20 cellular contexts compared by ENCODE assay signal in the genomic region with DNA sequence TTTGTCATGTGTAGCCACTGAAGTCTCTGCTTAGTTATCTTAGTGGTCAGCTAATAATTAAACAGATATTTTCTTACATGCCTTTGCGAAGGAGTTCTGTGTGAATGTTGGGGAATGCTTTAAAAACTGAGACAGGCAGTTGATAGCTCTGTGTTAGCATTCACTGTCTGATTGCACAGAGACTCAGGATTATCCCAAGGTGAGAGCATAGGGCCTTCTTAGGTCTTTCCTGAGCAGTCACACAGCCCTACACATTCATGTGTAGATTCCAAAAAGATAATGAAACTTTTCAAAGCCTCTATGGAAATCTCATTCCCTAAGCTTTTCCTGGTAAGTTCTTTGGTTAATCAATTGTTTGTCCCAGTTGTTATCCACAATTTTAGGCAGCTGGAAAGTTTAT.
DNase-seq lines count a peak whose midpoint lies in the region; ATAC-seq and TF ChIP-seq lines count a peak whose summit lies in the region.
"Had no signal": no experiment of that assay in that cellular context is flagged by ENCODE, and none has a peak within 500 bp of the region (broad histone marks: within the 10 kb centered on the region; RNA-seq: fewer than 3 reads in every experiment).

No MANE protein-coding gene starts in this region.

- H3K9me3 Mint-ChIP-seq in Caco-2 (ENCODE audit: unreplicated experiment): peaks cover 41% of the 10 kb centered on the region
- H3K9me3 Mint-ChIP-seq in neural progenitor cell: peaks cover 37% of the 10 kb centered on the region
- peaks cover 4% of the 10 kb centered on the region for H3K9me3 Mint-ChIP-seq in activated CD4-positive, alpha-beta T cell treated with anti-CD3 and anti-CD28 coated beads, Interleukin-2, amount 10 ng/mL, durations not matched to agents 24 days and 14 days

- BruUV-seq in Caco-2 (replicated peaks; lab: Mats Ljungman, UMichigan): no TSS peak

- 74% methylated on average over 1 of the region's 1 CpG for WGBS in hepatocyte (ENCODE audit: low lambda C conversion rate, missing lambda C conversion rate)

- no peaks in the 10 kb centered on the region for H3K9me2 ChIP-seq in hepatocyte (replicated peaks; ENCODE audit: insufficient read depth)

- H4K20me1 ChIP-seq in hepatocyte (ENCODE audit: insufficient read depth, poor library complexity, severe bottlenecking) (no peaks in the 10 kb centered on the region), neural progenitor cell (ENCODE audit: low read depth) (no peaks in the 10 kb centered on the region)
- H4K20me1 ChIP-seq: BLaER1 had no signal

- H3K27ac ChIP-seq in HUES48 (ENCODE audit: low read depth, low read length) (peak overlapping the region; percentile 34), hepatocyte (peak overlapping the region; percentile 61), neural progenitor cell (peak overlapping the region; percentile 16)
- H3K27ac ChIP-seq: BLaER1, HL-60 had no signal

- ATAC-seq in GM21576 (IDR thresholded peaks at IDR 0.05; ENCODE audit: unreplicated experiment) (no peak), HG03442 (IDR thresholded peaks at IDR 0.05; ENCODE audit: unreplicated experiment) (no peak), HG02885 (IDR thresholded peaks at IDR 0.05; ENCODE audit: poor library complexity, unreplicated experiment) (no peak)
- ATAC-seq: GM12878 had no signal

- H3K4me3 Mint-ChIP-seq in Caco-2 (ENCODE audit: unreplicated experiment) (no peak overlapping the region), neural progenitor cell (no peak overlapping the region)
- no peak overlapping the region for H3K4me3 Mint-ChIP-seq in activated CD4-positive, alpha-beta T cell treated with anti-CD3 and anti-CD28 coated beads, Interleukin-2, amount 10 ng/mL, durations not matched to agents 24 days and 14 days
- H3K4me3 Mint-ChIP-seq: CD14-positive monocyte; CD4-positive, alpha-beta memory T cell had no signal

- H3K9me3 ChIP-seq in Caco-2: peaks cover 22% of the 10 kb centered on the region; the same call in 1 of the 2 replicates
- peaks cover 12% of the 10 kb centered on the region for H3K9me3 ChIP-seq in HUES48 (ENCODE audit: control insufficient read depth, insufficient read depth, low read length)
- peaks cover 10% of the 10 kb centered on the region for H3K9me3 ChIP-seq in hepatocyte (ENCODE audit: low read depth)
- H3K9me3 ChIP-seq in neural progenitor cell (ENCODE audit: low read depth): peaks cover 13% of the 10 kb centered on the region

- H3K9ac ChIP-seq in HUES48 (ENCODE audit: low read depth, low read length) (no peak overlapping the region), neural progenitor cell (no peak overlapping the region)
- H3K9ac ChIP-seq: BLaER1 had no signal

- DNase-seq in Caco-2: peak; percentile 19 to 35
- no peak for DNase-seq in hepatocyte (ENCODE audit: low spot score)
- no peak for DNase-seq in neural progenitor cell (ENCODE audit: low spot score)
- DNase-seq in activated CD4-positive, alpha-beta T cell treated with anti-CD3 and anti-CD28 coated beads, Interleukin-2, amount 10 ng/mL, durations not matched to agents 24 days and 14 days: no peak
- DNase-seq: 8988T; Calu3; CD4-positive, alpha-beta memory T cell; DMS79 treated with DMSO at 0.1 percent for 48 hours; GF-D8; GOT3; H7; KG1 had no signal

- H3K36me3 Mint-ChIP-seq in Caco-2 (ENCODE audit: insufficient read depth, unreplicated experiment) (peaks cover 19% of the 10 kb centered on the region), neural progenitor cell (peaks cover 28% of the 10 kb centered on the region)
- H3K36me3 Mint-ChIP-seq in activated CD4-positive, alpha-beta T cell treated with anti-CD3 and anti-CD28 coated beads, Interleukin-2, amount 10 ng/mL, durations not matched to agents 24 days and 14 days (ENCODE audit: low read depth): peaks cover 10% of the 10 kb centered on the region

- intact Hi-C loops in Caco-2 (cut with micrococcal nuclease; ENCODE audit: unreplicated experiment): no loop called here
- intact Hi-C loops in activated CD4-positive, alpha-beta T cell treated with anti-CD3 and anti-CD28 coated beads, Interleukin-2, amount 10 ng/mL, durations not matched to agents 24 days and 14 days (cut with micrococcal nuclease): no loop called here

- H3K27ac Mint-ChIP-seq in Caco-2 (ENCODE audit: unreplicated experiment) (peak overlapping the region; percentile 83), neural progenitor cell (no peak overlapping the region)
- no peak overlapping the region for H3K27ac Mint-ChIP-seq in activated CD4-positive, alpha-beta T cell treated with anti-CD3 and anti-CD28 coated beads, Interleukin-2, amount 10 ng/mL, durations not matched to agents 24 days and 14 days
- H3K27ac Mint-ChIP-seq: CD14-positive monocyte; CD4-positive, alpha-beta memory T cell had no signal

- no peak for TF ChIP-seq CTCF in Caco-2 (IDR thresholded peaks at IDR 0.05; ENCODE audit: insufficient read depth in 1 of 2, low read depth in 1 of 2, low read length in 1 of 2, severe bottlenecking in 1 of 2, unreplicated experiment in 1 of 2)
- TF ChIP-seq CTCF in hepatocyte (IDR thresholded peaks at IDR 0.05; ENCODE audit: poor library complexity): no peak
- TF ChIP-seq CTCF in neural progenitor cell (IDR thresholded peaks at IDR 0.05): no peak

- CTCF ChIA-PET in Caco-2 (lab: Charles Lee): no interaction called here

- H3K4me1 Mint-ChIP-seq in Caco-2 (ENCODE audit: low read depth, unreplicated experiment) (peaks cover 42% of the 10 kb centered on the region), neural progenitor cell (no peaks in the 10 kb centered on the region)
- no peaks in the 10 kb centered on the region for H3K4me1 Mint-ChIP-seq in activated CD4-positive, alpha-beta T cell treated with anti-CD3 and anti-CD28 coated beads, Interleukin-2, amount 10 ng/mL, durations not matched to agents 24 days and 14 days
- H3K4me1 Mint-ChIP-seq: CD14-positive monocyte; CD4-positive, alpha-beta memory T cell had no signal

- POLR2A ChIA-PET in Caco-2 (lab: Charles Lee): interaction anchor here (1.4 kb wide), 1 partner anchor 81 kb away, joined by 4 read pairs; no protein-coding TSS in a partner anchor

- H3K4me2 ChIP-seq in hepatocyte (no peak overlapping the region), neural progenitor cell (no peak overlapping the region)
- H3K4me2 ChIP-seq: BLaER1 had no signal

- H3K36me3 ChIP-seq in Caco-2 (ENCODE audit: control insufficient read depth, insufficient read depth, low read length) (no peaks in the 10 kb centered on the region), HUES48 (ENCODE audit: control insufficient read depth, insufficient read depth, low read length) (no peaks in the 10 kb centered on the region), hepatocyte (replicated peaks; ENCODE audit: insufficient read depth, low read depth) (no peaks in the 10 kb centered on the region), neural progenitor cell (no peaks in the 10 kb centered on the region)

- H3K4me3 ChIP-seq in Caco-2 (ENCODE audit: low read depth, low read length) (no peak overlapping the region), HUES48 (ENCODE audit: low read depth, low read length) (no peak overlapping the region), hepatocyte (no peak overlapping the region), neural progenitor cell (no peak overlapping the region)
- H3K4me3 ChIP-seq: BLaER1, GM12878 had no signal

- H3F3A ChIP-seq in neural progenitor cell (ENCODE audit: low read depth): no peaks in the 10 kb centered on the region

- H3K79me2 ChIP-seq in hepatocyte (no peaks in the 10 kb centered on the region), neural progenitor cell (ENCODE audit: low read depth) (no peaks in the 10 kb centered on the region)

- H3K27me3 Mint-ChIP-seq in Caco-2 (ENCODE audit: insufficient read depth, unreplicated experiment): no peaks in the 10 kb centered on the region
- H3K27me3 Mint-ChIP-seq in neural progenitor cell (ENCODE audit: insufficient read depth, low read depth): peaks cover 6% of the 10 kb centered on the region
- no peaks in the 10 kb centered on the region for H3K27me3 Mint-ChIP-seq in activated CD4-positive, alpha-beta T cell treated with anti-CD3 and anti-CD28 coated beads, Interleukin-2, amount 10 ng/mL, durations not matched to agents 24 days and 14 days
- H3K27me3 Mint-ChIP-seq: CD4-positive, alpha-beta memory T cell had no signal

- H3K4me1 ChIP-seq in Caco-2 (peaks cover 47% of the 10 kb centered on the region), HUES48 (ENCODE audit: control insufficient read depth, insufficient read depth, low read length) (peaks cover 11% of the 10 kb centered on the region), hepatocyte (ENCODE audit: insufficient read depth) (peaks cover 19% of the 10 kb centered on the region), neural progenitor cell (peaks cover 6% of the 10 kb centered on the region)
- H3K4me1 ChIP-seq: BLaER1 had no signal

- no peaks in the 10 kb centered on the region for H3K27me3 ChIP-seq in Caco-2 (replicated peaks; ENCODE audit: control insufficient read depth, insufficient read depth, low read length)
- H3K27me3 ChIP-seq in HUES48 (ENCODE audit: control insufficient read depth, insufficient read depth, low read length): no peaks in the 10 kb centered on the region
- no peaks in the 10 kb centered on the region for H3K27me3 ChIP-seq in hepatocyte
- H3K27me3 ChIP-seq in neural progenitor cell: no peaks in the 10 kb centered on the region
- H3K27me3 ChIP-seq: BLaER1 had no signal

- H2AFZ ChIP-seq in hepatocyte (no peak overlapping the region), neural progenitor cell (replicated peaks) (no peak overlapping the region)

Comparison
In these comparisons a context has a peak if more than half of its experiments do, and no peak if none do; other contexts are left out.
1. DNase-seq: peak in Caco-2 (2 of 2); none in hepatocyte (single experiment), neural progenitor cell (single experiment) and activated CD4-positive, alpha-beta T cell treated with anti-CD3 and anti-CD28 coated beads, Interleukin-2, amount 10 ng/mL, durations not matched to agents 24 days and 14 days (single experiment).
2. Peak in every context shown above with its lines, with median percentiles within 50 percentile points of each other: H3K27ac ChIP-seq.